ENCODE assay signal across 8 cellular contexts in genomic region chr5:176447982-176448608, GRCh38. TPM values are rescaled to one million over a fixed set of nuclear protein-coding genes. Genes with fewer than 3 reads are reported as not detected.
A peak's percentile ranks its signal among the peaks of the same experiment; 100 is the strongest.
DNase-seq lines count a peak whose midpoint lies in the region; ATAC-seq and TF ChIP-seq lines count a peak whose summit lies in the region.

FAF2 (plus strand) TSS chr5:176448385; CDS start chr5:176448408, 23 bp downstream.

- H3K9me3 ChIP-seq in PC-3 (ENCODE audit: low read length) (no peaks in the 10 kb centered on the region), mucosa of descending colon (no peaks in the 10 kb centered on the region)

- peak within 1 kb of the TSS; percentile 79 for H3K27ac ChIP-seq in PC-3 (ENCODE audit: low read length)
- peak within 1 kb of the TSS; percentile 95 for H3K27ac ChIP-seq in epithelial cell of prostate

- peak within 1 kb of the TSS; percentile 97 for H3K9ac ChIP-seq in PC-3 (ENCODE audit: low read length)

- peaks cover 6% of the 10 kb centered on the region; the same call in 1 of the 2 replicates for H4K20me1 ChIP-seq in PC-3 (ENCODE audit: low read length)

- POLR2A ChIA-PET in PC-3 (lab: Charles Lee; ENCODE audit: unreplicated experiment): interaction anchor here (0.6 to 1.0 kb wide), 6 partner anchors 9 to 199 kb away, joined by 3 to 9 read pairs (median 4); partner anchors contain the start of genes RNF44 and TSPAN17

- intact Hi-C loops in PC-3 (cut with micrococcal nuclease): loop anchor here (1.0 to 2.0 kb wide), 5 partner anchors 9 to 89 kb away; partner anchors contain the start of genes CLTB, HIGD2A, NOP16 and RNF44
- intact Hi-C loops in mucosa of descending colon (cut with DNase I, micrococcal nuclease): no loop called here

- H3K4me3 ChIP-seq in Jurkat, Clone E6-1 (ENCODE audit: low read length): peak within 1 kb of the TSS; percentile 91
- H3K4me3 ChIP-seq in PC-3 (ENCODE audit: low read length) (peak within 1 kb of the TSS; percentile 88), mucosa of descending colon (peak within 1 kb of the TSS; percentile 78)

- H3K36me3 ChIP-seq in PC-3 (ENCODE audit: low read depth, low read length): no peaks in the 10 kb centered on the region
- H3K36me3 ChIP-seq in mucosa of descending colon (ENCODE audit: low read depth): no peaks in the 10 kb centered on the region

- peaks cover 54% of the 10 kb centered on the region for H3K79me2 ChIP-seq in PC-3 (ENCODE audit: low read length)

- no peaks in the 10 kb centered on the region for H3F3A ChIP-seq in PC-3 (ENCODE audit: low read length, unreplicated experiment)

- no TSS peak for BruUV-seq in PC-3 (replicated peaks; lab: Mats Ljungman, UMichigan)

- TF ChIP-seq CTCF in PC-3 (conservative IDR thresholded peaks at IDR 0.05; ENCODE audit: low read depth, low read length): peak; percentile 96
- peak; percentile 98 for TF ChIP-seq CTCF in mucosa of descending colon (IDR thresholded peaks at IDR 0.05)

- peak within 1 kb of the TSS; percentile 94 for H3K4me2 ChIP-seq in PC-3 (ENCODE audit: low read length)

- ATAC-seq in GM21619 (IDR thresholded peaks at IDR 0.05; ENCODE audit: unreplicated experiment): peak; percentile 91
- peak; percentile 94 for ATAC-seq in PC-3
- peak; percentile 96 for ATAC-seq in mucosa of descending colon

- H3K9me2 ChIP-seq in PC-3 (replicated peaks; ENCODE audit: low read length): no peaks in the 10 kb centered on the region

- DNase-seq in DMS53 treated with DMSO at 0.1 percent for 48 hours (lab: John Stamatoyannopoulos, UW; ENCODE audit: unreplicated experiment) (peak; percentile 91), PC-3 (peak; percentile 99), activated T-cell treated with anti-CD3 and anti-CD28 coated beads for 48 hours (ENCODE audit: low read depth) (peak; percentile 100), epithelial cell of prostate (ENCODE audit: low read depth, low spot score) (peak; percentile 97), mucosa of descending colon (peak; percentile 98 to 100 (median 99))
- peak; percentile 99 for DNase-seq in Jurkat, Clone E6-1 (ENCODE audit: low read depth, low spot score)
- peak; percentile 97 for DNase-seq in stimulated activated CD8-positive, alpha-beta memory T cell treated with anti-CD3 and anti-CD28 coated beads, Interleukin-4, amount 100 ng/mL, for 24 hours (ENCODE audit: low read depth)

- peak within 1 kb of the TSS; percentile 96 for H2AFZ ChIP-seq in PC-3 (ENCODE audit: low read length)

- H3K4me1 ChIP-seq in PC-3 (ENCODE audit: insufficient read depth, low read length) (peaks cover 15% of the 10 kb centered on the region), mucosa of descending colon (ENCODE audit: low read depth) (peaks cover 16% of the 10 kb centered on the region)

- CTCF ChIA-PET in PC-3 (lab: Charles Lee): interaction anchor here (0.5 to 1.2 kb wide), 11 partner anchors 11 to 1579 kb away, joined by 3 to 14 read pairs (median 5); partner anchors contain the start of genes GRK6 and RNF44

- no peaks in the 10 kb centered on the region for H3K27me3 ChIP-seq in PC-3 (ENCODE audit: low read length)

RNA-seq across cellular contexts. Expression of gene FAF2, which starts in this region (rescaled TPM):
- polyA plus RNA-seq in Jurkat, Clone E6-1 (2012; ENCODE audit: insufficient read depth, insufficient read length): 25.4 TPM
- total RNA-seq in PC-3 (2014; rRNA removed) (51.4 TPM in 2 replicates), mucosa of descending colon (10 to 100 TPM; 33.1 to 36.1 (median 33.4) TPM)

Comparison
In these comparisons a context has a peak if more than half of its experiments do, and no peak if none do; other contexts are left out.
1. Peak in every context shown above with its lines: DNase-seq, ATAC-seq, H3K4me3 ChIP-seq and H3K27ac ChIP-seq.